Comparison of ENCODE assay signal across 21 cellular contexts in genomic region chr7:97107192-97107800, GRCh38. TPM values are rescaled to one million over a fixed set of nuclear protein-coding genes. Genes with fewer than 3 reads are reported as not detected.
DNase-seq lines count a peak whose midpoint lies in the region; ATAC-seq, FAIRE-seq and TF ChIP-seq lines count a peak whose summit lies in the region.
"Had no signal": no experiment of that assay in that cellular context is flagged by ENCODE, and none has a peak within 500 bp of the region (broad histone marks: within the 10 kb centered on the region; RNA-seq: fewer than 3 reads in every experiment).

No MANE protein-coding gene starts in this region.

- H3K9me3 Mint-ChIP-seq in progenitor cell of endocrine pancreas (ENCODE audit: low read depth), result peaks cover 9% of the 10 kb centered on the region
- H3K9me3 Mint-ChIP-seq: CD4-positive, alpha-beta T cell had no signal

- H3K4me1 Mint-ChIP-seq in progenitor cell of endocrine pancreas (ENCODE audit: low read depth), result no peaks in the 10 kb centered on the region

- H3K36me3 ChIP-seq in BLaER1 treated with 17β-estradiol and CSF1 and Interleukin-3, amounts not matched to agents 10 nM and 100 nM, result 0 out of 22 replicates have a peak, but pooled peaks cover 0 to 6% (median 0%) of the 10 kb centered on the region in 11 experiments
- no peaks in the 10 kb centered on the region for H3K36me3 ChIP-seq in bronchial epithelial cell (ENCODE audit: control insufficient read depth, insufficient read depth, low read length)
- H3K36me3 ChIP-seq: Peyer's patch had no signal

- peak overlapping the region in 8 of 11 experiments; percentile 14 to 63 (median 38); a peak in 11 of 22 replicates for H3K27ac ChIP-seq in BLaER1 treated with 17β-estradiol and CSF1 and Interleukin-3, amounts not matched to agents 10 nM and 100 nM
- no peak overlapping the region for H3K27ac ChIP-seq in foreskin keratinocyte
- H3K27ac ChIP-seq: A549, Peyer's patch had no signal

- H3K4me3 Mint-ChIP-seq in progenitor cell of endocrine pancreas (ENCODE audit: low read depth), result no peak overlapping the region
- H3K4me3 Mint-ChIP-seq: CD4-positive, alpha-beta T cell had no signal

- ATAC-seq in foreskin keratinocyte (no peak), GM18519 (IDR thresholded peaks at IDR 0.05; ENCODE audit: low FRiP score, unreplicated experiment) (no peak), GM21737 (IDR thresholded peaks at IDR 0.05; ENCODE audit: unreplicated experiment) (no peak)
- ATAC-seq: A549 had no signal

- TF ChIP-seq CTCF in bronchial epithelial cell (IDR thresholded peaks at IDR 0.05; ENCODE audit: insufficient read depth, low read length, severe bottlenecking), result no peak
- TF ChIP-seq CTCF in foreskin keratinocyte (conservative IDR thresholded peaks at IDR 0.05), result no peak
- no peak for TF ChIP-seq CTCF in progenitor cell of endocrine pancreas (IDR thresholded peaks at IDR 0.05; ENCODE audit: unreplicated experiment)

- H4K20me1 ChIP-seq in BLaER1 treated with 17β-estradiol and CSF1 and Interleukin-3, amounts not matched to agents 10 nM and 100 nM, result no peaks in the 10 kb centered on the region

- H3K27me3 ChIP-seq in BLaER1 treated with 17β-estradiol and CSF1 and Interleukin-3, amounts not matched to agents 10 nM and 100 nM, result no peaks in the 10 kb centered on the region
- H3K27me3 ChIP-seq in bronchial epithelial cell (ENCODE audit: control insufficient read depth, insufficient read depth, low read length) (no peaks in the 10 kb centered on the region), foreskin keratinocyte (no peaks in the 10 kb centered on the region)
- H3K27me3 ChIP-seq: Peyer's patch had no signal

- DNase-seq in HS-5 (ENCODE audit: low read depth) (peak; percentile 18), bronchial epithelial cell (ENCODE audit: low read depth) (peak; percentile 43), foreskin keratinocyte (peak; percentile 9 to 18), progenitor cell of endocrine pancreas (ENCODE audit: low spot score, unreplicated experiment) (no peak), inferior parietal cortex (ENCODE audit: extremely low spot score) (no peak)
- DNase-seq: Calu3; CD4-positive, alpha-beta T cell; Kasumi-1; NCI-H1092; NCI-H187 treated with DMSO at 0.1 percent for 48 hours; NCI-H2171 treated with DMSO at 0.1 percent for 48 hours; NCI-H510A; NCI-H82; Peyer's patch; SHP77 treated with DMSO at 0.1 percent for 48 hours had no signal

- H3K9me3 ChIP-seq in BLaER1 treated with 17β-estradiol and CSF1 and Interleukin-3, amounts not matched to agents 10 nM and 100 nM (replicated peaks in 1 of 11), result peaks cover 19 to 69% (median 47%) of the 10 kb centered on the region in 11 experiments
- H3K9me3 ChIP-seq: A549, Peyer's patch had no signal

- no peaks in the 10 kb centered on the region for H3K4me1 ChIP-seq in BLaER1 treated with 17β-estradiol and CSF1 and Interleukin-3, amounts not matched to agents 10 nM and 100 nM
- H3K4me1 ChIP-seq in foreskin keratinocyte, result no peaks in the 10 kb centered on the region
- H3K4me1 ChIP-seq: A549, Peyer's patch had no signal

- peak overlapping the region in 2 of 10 experiments; percentile 0 to 1; a peak in 1 of 20 replicates for H3K4me3 ChIP-seq in BLaER1 treated with 17β-estradiol and CSF1 and Interleukin-3, amounts not matched to agents 10 nM and 100 nM
- no peak overlapping the region for H3K4me3 ChIP-seq in bronchial epithelial cell (ENCODE audit: low read depth, low read length)
- H3K4me3 ChIP-seq: A549, Peyer's patch had no signal

- H3K27me3 Mint-ChIP-seq in progenitor cell of endocrine pancreas, result peaks cover 12% of the 10 kb centered on the region

- no peak for FAIRE-seq in bronchial epithelial cell (lab: Jason Lieb, UNC)
- FAIRE-seq: A549, G401.6, GM12891 had no signal

- peaks cover 2% of the 10 kb centered on the region for H3K36me3 Mint-ChIP-seq in progenitor cell of endocrine pancreas (ENCODE audit: insufficient read depth)

- H3K9ac ChIP-seq in BLaER1 treated with 17β-estradiol and CSF1 and Interleukin-3, amounts not matched to agents 10 nM and 100 nM, result no peak overlapping the region

- H3K27ac Mint-ChIP-seq in progenitor cell of endocrine pancreas, result no peak overlapping the region
- H3K27ac Mint-ChIP-seq: CD4-positive, alpha-beta T cell had no signal

- no peak overlapping the region for H3K4me2 ChIP-seq in BLaER1 treated with 17β-estradiol and CSF1 and Interleukin-3, amounts not matched to agents 10 nM and 100 nM
- H3K4me2 ChIP-seq: A549 had no signal

RNA-seq across cellular contexts. Expression of gene SDHAF3, which starts 10.2 kb away (rescaled TPM):
- total RNA-seq in bronchial epithelial cell (9.5 and 11.9 TPM in 2 replicates), foreskin keratinocyte (21.8 and 28.7 TPM in 2 replicates), progenitor cell of endocrine pancreas (15.1 and 17.1 TPM in 2 replicates)
- polyA plus RNA-seq in foreskin keratinocyte, result 18.6 and 24.6 TPM in 2 replicates

Comparison
In these comparisons a context has a peak if more than half of its experiments do, and no peak if none do; other contexts are left out.
1. DNase-seq: peak in HS-5 (single experiment), bronchial epithelial cell (single experiment) and foreskin keratinocyte (2 of 2); none in progenitor cell of endocrine pancreas (single experiment) and inferior parietal cortex (single experiment).